8 cellular contexts compared by ENCODE assay signal in the genomic region with DNA sequence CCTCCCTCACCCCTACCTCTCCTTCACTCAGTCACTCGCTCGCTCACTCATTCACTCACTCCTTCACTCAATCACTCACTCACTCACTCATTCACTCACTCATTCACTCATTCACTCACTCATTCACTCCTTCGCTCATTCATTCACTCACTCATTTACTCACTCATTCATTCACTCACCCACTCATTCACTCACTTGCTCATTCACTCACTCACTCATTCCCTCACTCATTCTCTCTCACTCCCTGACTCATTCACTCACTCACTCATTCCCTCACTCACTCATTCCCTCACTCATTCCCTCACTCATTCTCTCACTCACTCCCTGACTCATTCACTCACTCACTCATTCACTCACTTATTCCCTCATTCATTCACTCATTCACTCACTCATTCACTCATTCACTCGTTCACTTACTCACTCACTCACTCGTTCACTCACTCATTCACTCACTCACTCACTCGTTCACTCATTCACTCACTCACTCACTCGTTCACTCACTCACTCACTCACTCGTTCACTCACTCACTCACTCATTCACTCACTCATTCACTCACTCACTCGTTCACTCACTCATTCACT. TPM values are rescaled to one million over a fixed set of nuclear protein-coding genes. Genes with fewer than 3 reads are reported as not detected.
DNase-seq lines count a peak whose midpoint lies in the region; ATAC-seq, FAIRE-seq and TF ChIP-seq lines count a peak whose summit lies in the region.
"Not testable (repeated sequence)": the region's sequence is repeated elsewhere in the genome, so short reads cannot be mapped to it uniquely, and the experiment has no call there.

No MANE protein-coding gene starts in this region.

- H3K4me3 ChIP-seq in BLaER1; LNCaP clone FGC (ENCODE audit: low read depth, low read length); GM12878: not testable (repeated sequence)

- POLR2A ChIA-PET in activated CD4-positive, alpha-beta memory T cell treated with anti-CD3 and anti-CD28 coated beads for 36 hours (lab: Charles Lee); GM12878 (lab: Charles Lee): not testable (repeated sequence)

- H3K79me2 ChIP-seq in GM12878 (ENCODE audit: control insufficient read depth, insufficient read depth, low read length): not testable (repeated sequence)

- peak overlapping the region; percentile 79 for H3K4me2 ChIP-seq in BLaER1
- not testable (repeated sequence) for H3K4me2 ChIP-seq in GM12878 (ENCODE audit: control insufficient read depth, insufficient read depth)

- TF ChIP-seq CTCF in LNCaP clone FGC (IDR thresholded peaks at IDR 0.05; ENCODE audit: control insufficient read depth, extremely low read depth, insufficient read depth); GM12878 (IDR thresholded peaks at IDR 0.05 in 2 of 3, conservative IDR thresholded peaks at IDR 0.05 in 1 of 3; ENCODE audit: control insufficient read depth in 2 of 3, extremely low read depth in 1 of 3, insufficient read depth in 1 of 3, low read depth in 3 of 3, low read length in 3 of 3); glutamatergic neuron (IDR thresholded peaks at IDR 0.05; ENCODE audit: partially characterized antibody, unreplicated experiment); nephron (IDR thresholded peaks at IDR 0.05; ENCODE audit: unreplicated experiment in 3 of 3): not testable (repeated sequence)

- peaks cover 84% of the 10 kb centered on the region for H3K4me1 ChIP-seq in BLaER1
- H3K4me1 ChIP-seq in GM12878 (ENCODE audit: control insufficient read depth, insufficient read depth, low read length): not testable (repeated sequence)

- not testable (repeated sequence) for FAIRE-seq in GM12878 (lab: Jason Lieb, UNC)
- peak; percentile 32 for FAIRE-seq in urothelium cell line (lab: Jason Lieb, UNC)

- H3K4me1 Mint-ChIP-seq in activated CD4-positive, alpha-beta memory T cell treated with anti-CD3 and anti-CD28 coated beads for 36 hours (ENCODE audit: low read depth); glutamatergic neuron (ENCODE audit: low read depth, unreplicated experiment): not testable (repeated sequence)
- peaks cover 11% of the 10 kb centered on the region for H3K4me1 Mint-ChIP-seq in activated naive CD4-positive, alpha-beta T cell treated with anti-CD3 and anti-CD28 coated beads, Interleukin-2, amount 50 U/mL, for 24 hours
- H3K4me1 Mint-ChIP-seq in nephron: peaks cover 14% of the 10 kb centered on the region

- SMC1A ChIA-PET in GM12878 (lab: Charles Lee; ENCODE audit: uncharacterized antibody, unreplicated experiment): interaction anchor here (1.0 kb wide), 1 partner anchor 22 kb away, joined by 3 read pairs; no protein-coding TSS in a partner anchor

- not testable (repeated sequence) for TF ChIP-seq EP300 in GM12878 (IDR thresholded peaks at IDR 0.05; ENCODE audit: borderline replicate concordance in 1 of 2, control insufficient read depth in 1 of 2, low read depth in 2 of 2, low read length in 2 of 2)

- RAD21 ChIA-PET in GM12878 (lab: Charles Lee; ENCODE audit: unreplicated experiment): not testable (repeated sequence)

- H3K9me3 Mint-ChIP-seq in activated CD4-positive, alpha-beta memory T cell treated with anti-CD3 and anti-CD28 coated beads for 36 hours; activated naive CD4-positive, alpha-beta T cell treated with anti-CD3 and anti-CD28 coated beads, Interleukin-2, amount 50 U/mL, for 24 hours; glutamatergic neuron (ENCODE audit: unreplicated experiment); nephron: not testable (repeated sequence)

- TF ChIP-seq RAD21 in GM12878 (IDR thresholded peaks at IDR 0.05; ENCODE audit: insufficient read depth, low read depth, low read length): not testable (repeated sequence)

- CTCF ChIA-PET in activated CD4-positive, alpha-beta memory T cell treated with anti-CD3 and anti-CD28 coated beads for 36 hours (lab: Charles Lee): not testable (repeated sequence)
- CTCF ChIA-PET in GM12878 (lab: Yijun Ruan, JAX): interaction anchor here (1.4 kb wide), 1 partner anchor 51 kb away, joined by 4 read pairs; no protein-coding TSS in a partner anchor

- not testable (repeated sequence) for H3K36me3 ChIP-seq in BLaER1; GM12878 (ENCODE audit: control insufficient read depth in 2 of 2, insufficient read depth in 2 of 2, low read length in 1 of 2)

- not testable (repeated sequence) for TF ChIP-seq POLR2A in GM12878 (IDR thresholded peaks at IDR 0.05; ENCODE audit: low read depth, low read length)

- not testable (repeated sequence) for H3K9ac ChIP-seq in BLaER1; GM12878 (ENCODE audit: control insufficient read depth, insufficient read depth, low read length)

- H3K27ac Mint-ChIP-seq in activated CD4-positive, alpha-beta memory T cell treated with anti-CD3 and anti-CD28 coated beads for 36 hours: peak overlapping the region; percentile 8
- peak overlapping the region; percentile 48 for H3K27ac Mint-ChIP-seq in activated naive CD4-positive, alpha-beta T cell treated with anti-CD3 and anti-CD28 coated beads, Interleukin-2, amount 50 U/mL, for 24 hours
- not testable (repeated sequence) for H3K27ac Mint-ChIP-seq in glutamatergic neuron (ENCODE audit: unreplicated experiment)
- H3K27ac Mint-ChIP-seq in nephron: peak overlapping the region in 2 of 3 experiments; percentile 35 to 63

- in situ Hi-C loops in GM12878 (cut with MboI): not testable (repeated sequence)

- BruUV-seq in GM12878 (replicated peaks; lab: Mats Ljungman, UMichigan): not testable (repeated sequence)

- not testable (repeated sequence) for H3K36me3 Mint-ChIP-seq in activated CD4-positive, alpha-beta memory T cell treated with anti-CD3 and anti-CD28 coated beads for 36 hours; activated naive CD4-positive, alpha-beta T cell treated with anti-CD3 and anti-CD28 coated beads, Interleukin-2, amount 50 U/mL, for 24 hours; glutamatergic neuron (ENCODE audit: unreplicated experiment); nephron (ENCODE audit: low read depth)

- not testable (repeated sequence) for H3K4me3 Mint-ChIP-seq in activated CD4-positive, alpha-beta memory T cell treated with anti-CD3 and anti-CD28 coated beads for 36 hours; activated naive CD4-positive, alpha-beta T cell treated with anti-CD3 and anti-CD28 coated beads, Interleukin-2, amount 50 U/mL, for 24 hours
- H3K4me3 Mint-ChIP-seq in glutamatergic neuron (ENCODE audit: unreplicated experiment): peak overlapping the region; percentile 47
- H3K4me3 Mint-ChIP-seq in nephron: peak overlapping the region in 1 of 3 experiments; percentile 11

- DNase-seq in LNCaP clone FGC (ENCODE audit: low read depth): peak; percentile 19
- DNase-seq in activated CD4-positive, alpha-beta memory T cell treated with anti-CD3 and anti-CD28 coated beads for 36 hours; GM12878 (ENCODE audit: low read depth, low spot score); glutamatergic neuron; urothelium cell line (ENCODE audit: low spot score): not testable (repeated sequence)

- H4K20me1 ChIP-seq in BLaER1; GM12878 (ENCODE audit: control insufficient read depth, insufficient read depth): not testable (repeated sequence)

- H3K27me3 ChIP-seq in BLaER1; GM12878 (replicated peaks in 1 of 2; ENCODE audit: control insufficient read depth in 2 of 2, insufficient read depth in 2 of 2, low read length in 1 of 2): not testable (repeated sequence)

- not testable (repeated sequence) for H3K27me3 Mint-ChIP-seq in activated CD4-positive, alpha-beta memory T cell treated with anti-CD3 and anti-CD28 coated beads for 36 hours; activated naive CD4-positive, alpha-beta T cell treated with anti-CD3 and anti-CD28 coated beads, Interleukin-2, amount 50 U/mL, for 24 hours; glutamatergic neuron (ENCODE audit: unreplicated experiment); nephron (ENCODE audit: low read depth)

- not testable (repeated sequence) for ATAC-seq in GM12878

- H3K27ac ChIP-seq in BLaER1; GM12878 (ENCODE audit: control insufficient read depth, insufficient read depth): not testable (repeated sequence)

- intact Hi-C loops in activated CD4-positive, alpha-beta memory T cell treated with anti-CD3 and anti-CD28 coated beads for 36 hours (cut with micrococcal nuclease); GM12878 (cut with micrococcal nuclease; ENCODE audit: unreplicated experiment): not testable (repeated sequence)

- not testable (repeated sequence) for H2AFZ ChIP-seq in GM12878 (ENCODE audit: control insufficient read depth, low read depth, low read length)

- not testable (repeated sequence) for H3K9me3 ChIP-seq in BLaER1; GM12878 (replicated peaks; ENCODE audit: control insufficient read depth, insufficient read depth, low read length)

- 86% methylated on average over 6 of the region's 9 CpGs for WGBS in GM12878 (ENCODE audit: insufficient coverage, insufficient replicate concordance, low lambda C conversion rate, missing lambda C conversion rate)

RNA-seq across cellular contexts. Expression of a gene that starts 33.9 kb away (rescaled TPM):
- total RNA-seq in activated CD4-positive, alpha-beta memory T cell treated with anti-CD3 and anti-CD28 coated beads for 36 hours: 10 to 100 TPM; 67.0 to 68.3 TPM
- total RNA-seq in GM12878 (2013; cell fraction: nucleolus; rRNA removed): 114 and 132 TPM in 2 replicates
- 6.9 and 9.7 TPM in 2 replicates for total RNA-seq in GM12878 (2014; rRNA removed)
- 1.8 and 2.5 TPM in 2 replicates for total RNA-seq in GM12878 (2014; rRNA removed; fragmentation: Illumina TruSeq; extraction: Trizol)
- 38.6 and 40.0 TPM in 2 replicates for total RNA-seq in GM12878 (2021)
- polyA plus RNA-seq in GM12878 (2011; ENCODE audit: low read depth): 2.6 TPM
- 1.4 TPM in 2 replicates for polyA plus RNA-seq in GM12878 (2011; rRNA removed)
- polyA plus RNA-seq in GM12878 (2011; cell fraction: cytosol; rRNA removed): 4.7 and 4.9 TPM in 2 replicates
- polyA plus RNA-seq in GM12878 (2011; cell fraction: nucleus; rRNA removed): 31.3 and 51.1 TPM in 2 replicates
- polyA plus RNA-seq in GM12878 (2012): 7.3 and 8.7 TPM in 2 replicates
- polyA plus RNA-seq in GM12878 (2014; fragmentation: Illumina TruSeq; extraction: Trizol): 1.1 and 2.7 TPM in 2 replicates
- under 1 TPM; 0.02 to 0.24 TPM for polyA plus RNA-seq in GM12878 (2014; fragmentation: Nextera tagmentation; extraction: Ambion mirVana)
- 12.4 and 12.7 TPM in 2 replicates for polyA plus RNA-seq in GM12878 (2014; rRNA removed)
- 1 to 10 TPM; 4.7 to 6.8 TPM for polyA plus RNA-seq in GM12878 (2016; fragmentation: Nextera tagmentation; extraction: Ambion mirVana)
- polyA minus RNA-seq in GM12878 (2011; rRNA and poly(A)+ RNA removed): 4.2 and 12.3 TPM in 2 replicates
- 20.2 and 32.2 TPM in 2 replicates for polyA minus RNA-seq in GM12878 (2011; cell fraction: cytosol; rRNA and poly(A)+ RNA removed)
- 14.4 and 23.8 TPM in 2 replicates for polyA minus RNA-seq in GM12878 (2011; cell fraction: nucleus; rRNA and poly(A)+ RNA removed)
- 64.2 TPM for total RNA-seq in glutamatergic neuron (ENCODE audit: unreplicated experiment)
